In the genomic region with DNA sequence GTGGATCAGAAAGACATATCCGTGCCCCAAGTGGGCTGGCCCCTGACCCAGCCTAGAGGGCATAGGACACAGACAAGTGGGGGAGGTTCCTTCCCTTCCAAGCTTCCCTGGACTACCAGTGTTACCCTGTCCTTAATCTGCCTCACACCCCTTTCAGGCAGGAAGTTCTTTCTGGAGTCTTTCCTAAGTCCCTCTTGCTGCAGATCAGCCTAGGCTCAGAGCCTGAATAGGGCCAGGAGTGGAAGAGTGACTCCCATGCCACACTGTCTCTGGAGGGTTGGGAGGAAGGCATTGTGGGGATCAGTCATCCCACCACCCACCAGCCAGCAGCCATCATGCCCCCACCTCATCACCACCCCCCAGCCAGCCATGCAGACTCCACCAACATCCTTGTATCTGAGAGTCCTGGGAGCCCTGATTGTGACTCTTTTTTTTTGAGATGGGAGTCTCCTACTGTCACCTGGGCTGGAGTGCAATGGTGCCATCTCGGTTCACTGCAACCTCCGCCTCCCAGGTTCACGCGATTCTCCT, we compare ENCODE assay signal across 15 cellular contexts. TPM values are rescaled to one million over a fixed set of nuclear protein-coding genes. Genes with fewer than 3 reads are reported as not detected.
DNase-seq lines count a peak whose midpoint lies in the region; ATAC-seq and TF ChIP-seq lines count a peak whose summit lies in the region.
"Had no signal": no experiment of that assay in that cellular context is flagged by ENCODE, and none has a peak within 500 bp of the region (broad histone marks: within the 10 kb centered on the region; RNA-seq: fewer than 3 reads in every experiment).

No MANE protein-coding gene starts in this region.

- no peak overlapping the region for H3K27ac ChIP-seq in RWPE2 (ENCODE audit: poor library complexity, severe bottlenecking)

- ATAC-seq in RWPE2 (ENCODE audit: low read depth) (no peak), HG03135 (IDR thresholded peaks at IDR 0.05; ENCODE audit: unreplicated experiment) (no peak), mucosa of descending colon (no peak)

- DNase-seq in activated effector memory CD4-positive, alpha-beta T cell treated with anti-CD3 and anti-CD28 coated beads, Interleukin-2, amount 50 U/mL, for 16 hours = peak; percentile 39
- no peak for DNase-seq in activated effector memory CD4-positive, alpha-beta T cell treated with Interleukin-2 at 50 U/mL for 16 hours
- peak; percentile 15 for DNase-seq in RWPE2 (ENCODE audit: low spot score)
- DNase-seq in islet precursor cell = peak; percentile 42
- peak; percentile 31 for DNase-seq in ureter (ENCODE audit: low spot score)
- DNase-seq in GM03348 (ENCODE audit: low spot score) = no peak
- DNase-seq in mucosa of descending colon = no peak
- DNase-seq: 8988T; BE2C; CD4-positive, alpha-beta T cell; EL; HCEC 1CT; NCI-H526 treated with DMSO at 0.1 percent for 48 hours; SIG-M5 had no signal

- intact Hi-C loops in mucosa of descending colon (cut with DNase I, micrococcal nuclease) = loop anchor here in 1 of 2 donors (10.0 kb wide), 1 partner anchor 291 kb away; no protein-coding TSS in a partner anchor

- peaks cover 19% of the 10 kb centered on the region for H3K27me3 ChIP-seq in RWPE2 (ENCODE audit: insufficient read depth, poor library complexity, severe bottlenecking)

- no peak for TF ChIP-seq CTCF in RWPE2 (IDR thresholded peaks at IDR 0.05; ENCODE audit: poor library complexity, severe bottlenecking)
- TF ChIP-seq CTCF in mucosa of descending colon (IDR thresholded peaks at IDR 0.05) = no peak

- H3K4me1 ChIP-seq in RWPE2 (ENCODE audit: insufficient read depth, poor library complexity, severe bottlenecking) = no peaks in the 10 kb centered on the region
- H3K4me1 ChIP-seq in mucosa of descending colon (ENCODE audit: low read depth) = peaks cover 2% of the 10 kb centered on the region

- H3K4me3 ChIP-seq in RWPE2 (ENCODE audit: severe bottlenecking) = no peak overlapping the region
- no peak overlapping the region for H3K4me3 ChIP-seq in mucosa of descending colon

- H3K9me3 ChIP-seq in RWPE2 (ENCODE audit: severe bottlenecking) = no peaks in the 10 kb centered on the region
- no peaks in the 10 kb centered on the region for H3K9me3 ChIP-seq in mucosa of descending colon
- H3K9me3 ChIP-seq: BE2C had no signal

- H3K36me3 ChIP-seq in RWPE2 (ENCODE audit: low read depth) = no peaks in the 10 kb centered on the region
- no peaks in the 10 kb centered on the region for H3K36me3 ChIP-seq in mucosa of descending colon (ENCODE audit: low read depth)
- H3K36me3 ChIP-seq: BE2C had no signal

RNA-seq across cellular contexts. Expression of gene POLL, which starts 22.6 kb away (rescaled TPM):
- 35.9 TPM for total RNA-seq in ureter
- 10 to 100 TPM; 27.2 to 36.1 (median 32.1) TPM for total RNA-seq in mucosa of descending colon

RNA-seq across cellular contexts. Expression of gene DPCD, which starts 22.7 kb away (rescaled TPM):
- total RNA-seq in ureter (18.0 TPM), mucosa of descending colon (10 to 100 TPM in 1 of 3 donors, 1 to 10 TPM in 2; 6.8 to 12.3 (median 9.9) TPM)

Comparison
In these comparisons a context has a peak if more than half of its experiments do, and no peak if none do; other contexts are left out.
1. DNase-seq: peak in activated effector memory CD4-positive, alpha-beta T cell treated with anti-CD3 and anti-CD28 coated beads, Interleukin-2, amount 50 U/mL, for 16 hours (single experiment), RWPE2 (single experiment), islet precursor cell (single experiment) and ureter (single experiment); none in activated effector memory CD4-positive, alpha-beta T cell treated with Interleukin-2 at 50 U/mL for 16 hours (single experiment), GM03348 (single experiment) and mucosa of descending colon (0 of 3).